ENCODE assay signal across 8 cellular contexts in genomic region chr19:17235618-17236413, GRCh38. TPM values are rescaled to one million over a fixed set of nuclear protein-coding genes. Genes with fewer than 3 reads are reported as not detected.
A peak's percentile ranks its signal among the peaks of the same experiment; 100 is the strongest.
DNase-seq lines count a peak whose midpoint lies in the region; ATAC-seq and TF ChIP-seq lines count a peak whose summit lies in the region.

No MANE protein-coding gene starts in this region.

- H3K36me3 Mint-ChIP-seq in HFFc6 (ENCODE audit: low read depth), result peaks cover 15% of the 10 kb centered on the region

- peaks cover 2% of the 10 kb centered on the region; the same call in 1 of the 2 replicates for H3K4me1 Mint-ChIP-seq in HFFc6 (ENCODE audit: low read depth)

- TF ChIP-seq CTCF in HFFc6 (IDR thresholded peaks at IDR 0.05) (peak; percentile 75), dorsolateral prefrontal cortex (IDR thresholded peaks at IDR 0.05 in 54 of 56, conservative IDR thresholded peaks at IDR 0.05 in 2 of 56; ENCODE audit: low read depth in 1 of 56, partially characterized antibody in 56 of 56) (peak in 55 of 56 donors; percentile 23 to 85 (median 67)), lower lobe of right lung (IDR thresholded peaks at IDR 0.05) (peak; percentile 57)

- H3K27me3 ChIP-seq in dorsolateral prefrontal cortex (no peaks in the 10 kb centered on the region), lower lobe of right lung (ENCODE audit: low read depth) (no peaks in the 10 kb centered on the region)

- peak overlapping the region in 55 of 59 donors; percentile 12 to 96 (median 80) for H3K27ac ChIP-seq in dorsolateral prefrontal cortex
- peak overlapping the region; percentile 78 for H3K27ac ChIP-seq in lower lobe of right lung

- H3K4me3 ChIP-seq in dorsolateral prefrontal cortex (peak overlapping the region; percentile 40 to 75 (median 63)), lower lobe of right lung (peak overlapping the region; percentile 68)

- peak; percentile 91 to 94 for ATAC-seq in lower lobe of right lung

- peaks cover 61% of the 10 kb centered on the region for H3K36me3 ChIP-seq in lower lobe of right lung

- no peaks in the 10 kb centered on the region; the same call in 1 of the 2 replicates for H3K27me3 Mint-ChIP-seq in HFFc6 (ENCODE audit: insufficient read depth)

- no peaks in the 10 kb centered on the region for H3K9me3 Mint-ChIP-seq in HFFc6

- no peaks in the 10 kb centered on the region for H3K9me3 ChIP-seq in lower lobe of right lung

- H3K27ac Mint-ChIP-seq in HFFc6, result peak overlapping the region; percentile 62

- intact Hi-C loops in dorsolateral prefrontal cortex (cut with DNase I) (loop anchor here in 1 of 2 donors (5.0 kb wide), 1 partner anchor 169 kb away; no protein-coding TSS in a partner anchor), lower lobe of right lung (cut with DNase I) (no loop called here)

- peaks cover 38% of the 10 kb centered on the region for H3K4me1 ChIP-seq in lower lobe of right lung

- H3K4me3 Mint-ChIP-seq in HFFc6, result peak overlapping the region; percentile 85

- DNase-seq in EL (peak; percentile 79), HFFc6 (peak; percentile 75), NCI-H2227 treated with DMSO at 0.1 percent for 48 hours (lab: John Stamatoyannopoulos, UW) (peak; percentile 45), dorsolateral prefrontal cortex (peak; percentile 52 to 89 (median 76)), lower lobe of right lung (peak; percentile 88), NCI-H2107 (lab: John Stamatoyannopoulos, UW) (no peak)
- peak; percentile 69 to 72 for DNase-seq in activated CD4-positive, alpha-beta T cell treated with anti-CD3 and anti-CD28 coated beads, Interleukin-2, amount 50 U/mL, for 48 hours
- DNase-seq in stimulated activated CD4-positive, alpha-beta T cell treated with anti-CD3 and anti-CD28 coated beads, TNF-alpha, amount 100 ng/mL, for 24 hours (ENCODE audit: low read depth in 3 of 3), result peak; percentile 48 to 67 (median 52)

RNA-seq across cellular contexts. Expression of gene OCEL1, which starts 9.8 kb away (rescaled TPM):
- 10 to 100 TPM; 13.0 to 20.3 (median 17.4) TPM for total RNA-seq in HFFc6 (2021; fragmentation: NEBNext Ultra II Directional; extraction: Animal tissue kit (Norgen Biotek cat#: 25700))
- total RNA-seq in dorsolateral prefrontal cortex (10 to 100 TPM; 11.1 to 42.0 (median 24.9) TPM), lower lobe of right lung (37.2 TPM)

RNA-seq across cellular contexts. Expression of gene NR2F6, which starts 9.9 kb away (rescaled TPM):
- total RNA-seq in HFFc6 (2021; fragmentation: NEBNext Ultra II Directional; extraction: Animal tissue kit (Norgen Biotek cat#: 25700)), result 10 to 100 TPM; 46.1 to 61.9 (median 49.3) TPM
- total RNA-seq in dorsolateral prefrontal cortex (10 to 100 TPM; 15.4 to 52.5 (median 27.8) TPM), lower lobe of right lung (38.7 TPM)

RNA-seq across cellular contexts. Expression of gene USE1, which starts 20.7 kb away (rescaled TPM):
- total RNA-seq in HFFc6 (2021; fragmentation: NEBNext Ultra II Directional; extraction: Animal tissue kit (Norgen Biotek cat#: 25700)), result 10 to 100 TPM; 23.5 to 29.3 (median 25.7) TPM
- total RNA-seq in dorsolateral prefrontal cortex (10 to 100 TPM; 27.0 to 54.1 (median 39.3) TPM), lower lobe of right lung (32.0 TPM)

RNA-seq across cellular contexts. Expression of gene USHBP1, which starts 28.7 kb away (rescaled TPM):
- total RNA-seq in HFFc6 (2021; fragmentation: NEBNext Ultra II Directional; extraction: Animal tissue kit (Norgen Biotek cat#: 25700)), result not detected
- total RNA-seq in dorsolateral prefrontal cortex (10 to 100 TPM in 1 of 120 experiments, 1 to 10 TPM in 117, under 1 TPM in 2; 0.90 to 10.9 (median 3.4) TPM), lower lobe of right lung (8.2 TPM)

RNA-seq across cellular contexts. Expression of gene BABAM1, which starts 31.4 kb away (rescaled TPM):
- 100 to 1,000 TPM; 105 to 128 (median 120) TPM for total RNA-seq in HFFc6 (2021; fragmentation: NEBNext Ultra II Directional; extraction: Animal tissue kit (Norgen Biotek cat#: 25700))
- 100 to 1,000 TPM in 110 of 120 experiments, 10 to 100 TPM in 10; 78.2 to 165 (median 122) TPM for total RNA-seq in dorsolateral prefrontal cortex
- 58.4 TPM for total RNA-seq in lower lobe of right lung
